Comparison of ENCODE assay signal across 1 cellular context in the genomic region with DNA sequence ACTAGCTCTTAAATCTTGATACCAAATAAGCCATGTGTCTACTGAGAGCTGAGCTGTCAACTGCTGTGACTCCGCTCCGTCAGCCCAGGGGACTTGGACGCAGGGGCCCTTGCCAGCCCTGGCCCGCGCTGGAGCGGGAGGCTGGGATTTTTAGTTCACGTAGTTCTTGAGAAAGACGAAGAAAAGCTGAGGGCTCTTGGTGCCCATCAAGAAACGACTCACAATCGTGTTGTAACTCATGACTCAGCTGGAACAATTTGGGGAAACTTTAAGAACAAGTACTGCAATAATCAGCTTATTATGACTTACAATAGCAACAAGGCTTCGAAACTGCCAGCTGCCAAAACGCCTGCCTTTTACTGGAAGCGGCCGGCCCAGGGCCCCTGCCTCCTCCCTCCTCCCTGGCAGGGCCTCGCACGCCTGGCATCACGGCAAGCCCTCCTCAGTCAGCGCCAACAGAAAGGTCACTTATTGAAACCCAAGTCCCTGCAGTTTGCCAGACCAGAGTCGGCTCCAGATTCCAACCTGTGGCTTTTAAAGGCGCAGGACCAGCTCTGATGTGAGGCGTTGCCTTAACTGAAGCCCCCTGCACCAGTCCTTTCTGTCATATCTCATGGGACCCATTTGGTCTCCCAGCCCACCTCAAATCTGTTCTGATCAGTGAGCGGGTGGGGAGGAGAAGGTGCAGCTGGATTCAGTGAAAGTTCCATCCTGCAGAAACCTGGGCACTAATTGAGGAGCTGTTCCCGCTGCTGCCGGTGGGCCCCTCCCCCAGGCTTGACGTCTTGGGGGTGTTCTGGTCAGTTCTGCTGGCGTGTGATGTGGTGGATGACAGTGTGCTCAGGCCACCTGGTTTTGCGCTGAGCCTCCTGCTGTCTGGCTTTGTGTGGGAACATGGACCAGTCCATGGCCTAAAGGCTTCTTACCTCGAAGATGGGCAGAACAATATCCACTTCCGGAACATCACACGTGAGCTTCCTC.
TF ChIP-seq lines count a peak whose summit lies in the region.

No MANE protein-coding gene starts in this region.

TF ChIP-seq in HepG2, 621 proteins besides CTCF, POLR2A, EP300 and RAD21 (continued from another document):
- TF ChIP-seq, protein P1, sequence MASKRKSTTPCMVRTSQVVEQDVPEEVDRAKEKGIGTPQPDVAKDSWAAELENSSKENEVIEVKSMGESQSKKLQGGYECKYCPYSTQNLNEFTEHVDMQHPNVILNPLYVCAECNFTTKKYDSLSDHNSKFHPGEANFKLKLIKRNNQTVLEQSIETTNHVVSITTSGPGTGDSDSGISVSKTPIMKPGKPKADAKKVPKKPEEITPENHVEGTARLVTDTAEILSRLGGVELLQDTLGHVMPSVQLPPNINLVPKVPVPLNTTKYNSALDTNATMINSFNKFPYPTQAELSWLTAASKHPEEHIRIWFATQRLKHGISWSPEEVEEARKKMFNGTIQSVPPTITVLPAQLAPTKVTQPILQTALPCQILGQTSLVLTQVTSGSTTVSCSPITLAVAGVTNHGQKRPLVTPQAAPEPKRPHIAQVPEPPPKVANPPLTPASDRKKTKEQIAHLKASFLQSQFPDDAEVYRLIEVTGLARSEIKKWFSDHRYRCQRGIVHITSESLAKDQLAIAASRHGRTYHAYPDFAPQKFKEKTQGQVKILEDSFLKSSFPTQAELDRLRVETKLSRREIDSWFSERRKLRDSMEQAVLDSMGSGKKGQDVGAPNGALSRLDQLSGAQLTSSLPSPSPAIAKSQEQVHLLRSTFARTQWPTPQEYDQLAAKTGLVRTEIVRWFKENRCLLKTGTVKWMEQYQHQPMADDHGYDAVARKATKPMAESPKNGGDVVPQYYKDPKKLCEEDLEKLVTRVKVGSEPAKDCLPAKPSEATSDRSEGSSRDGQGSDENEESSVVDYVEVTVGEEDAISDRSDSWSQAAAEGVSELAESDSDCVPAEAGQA (IDR thresholded peaks at IDR 0.05; ENCODE audit: low read depth) = no peak
- TF ChIP-seq, protein P1 (CRISPR knock-in tag; IDR thresholded peaks at IDR 0.05; ENCODE audit: borderline replicate concordance) = no peak
- no peak for TF ChIP-seq ZNF737 (CRISPR knock-in tag; IDR thresholded peaks at IDR 0.05; ENCODE audit: borderline replicate concordance)
- no peak for TF ChIP-seq ADNP (CRISPR knock-in tag; IDR thresholded peaks at IDR 0.05)
- TF ChIP-seq, protein P2, sequence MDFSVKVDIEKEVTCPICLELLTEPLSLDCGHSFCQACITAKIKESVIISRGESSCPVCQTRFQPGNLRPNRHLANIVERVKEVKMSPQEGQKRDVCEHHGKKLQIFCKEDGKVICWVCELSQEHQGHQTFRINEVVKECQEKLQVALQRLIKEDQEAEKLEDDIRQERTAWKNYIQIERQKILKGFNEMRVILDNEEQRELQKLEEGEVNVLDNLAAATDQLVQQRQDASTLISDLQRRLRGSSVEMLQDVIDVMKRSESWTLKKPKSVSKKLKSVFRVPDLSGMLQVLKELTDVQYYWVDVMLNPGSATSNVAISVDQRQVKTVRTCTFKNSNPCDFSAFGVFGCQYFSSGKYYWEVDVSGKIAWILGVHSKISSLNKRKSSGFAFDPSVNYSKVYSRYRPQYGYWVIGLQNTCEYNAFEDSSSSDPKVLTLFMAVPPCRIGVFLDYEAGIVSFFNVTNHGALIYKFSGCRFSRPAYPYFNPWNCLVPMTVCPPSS (IDR thresholded peaks at IDR 0.05) = no peak
